36 cellular contexts compared by ENCODE assay signal in genomic region chr16:66236301-66236700, GRCh38.
"Had no signal": no experiment of that assay in that cellular context is flagged by ENCODE, and none has a peak within 500 bp of the region (broad histone marks: within the 10 kb centered on the region; RNA-seq: fewer than 3 reads in every experiment).

No MANE protein-coding gene starts in this region.

- H3K4me3 Mint-ChIP-seq: activated B cell treated with CpG ODN at 0.5 μM for 24 hours; activated CD4-positive, alpha-beta memory T cell treated with anti-CD3 and anti-CD28 coated beads for 36 hours; activated CD4-positive, alpha-beta T cell treated with anti-CD3 and anti-CD28 coated beads, Interleukin-2, amount 10 ng/mL, durations not matched to agents 24 days and 14 days; activated CD8-positive, alpha-beta memory T cell treated with anti-CD3 and anti-CD28 coated beads, Interleukin-2, amount 10 ng/mL, durations not matched to agents 7 days and 5 days; activated CD8-positive, alpha-beta T cell treated with anti-CD3 and anti-CD28 coated beads, Interleukin-2, amount 10 ng/mL, durations not matched to agents 7 days and 5 days; activated naive CD4-positive, alpha-beta T cell treated with anti-CD3 and anti-CD28 coated beads, Interleukin-2, amount 10 ng/mL, durations not matched to agents 7 days and 5 days; activated naive CD4-positive, alpha-beta T cell treated with anti-CD3 and anti-CD28 coated beads, Interleukin-2, amount 50 U/mL, for 24 hours; activated naive CD8-positive, alpha-beta T cell; activated naive CD8-positive, alpha-beta T cell treated with anti-CD3 and anti-CD28 coated beads, Interleukin-2, amount 10 ng/mL, durations not matched to agents 7 days and 5 days; activated naive CD8-positive, alpha-beta T cell treated with anti-CD3 and anti-CD28 coated beads, Interleukin-2, amount 50 U/mL, for 24 hours; activated T-cell treated with anti-CD3 and anti-CD28 coated beads, Interleukin-2, amount 50 U/mL, for 24 hours; brain; central memory CD8-positive, alpha-beta T cell; T-helper 1 cell treated with Interleukin-12 subunit alpha and Interleukin-12 subunit beta and Interleukin-4 antibody, amounts not matched to agents 30 μg/mL and 1 μg/mL, for 36 hours; T-helper 2 cell treated with Interferon-gamma antibody and Interleukin-4, amounts not matched to agents 5 μg/mL and 100 μg/mL, for 36 hours had no signal

- H3K27me3 ChIP-seq: ascending aorta had no signal

- H3K27ac Mint-ChIP-seq: activated B cell treated with CpG ODN at 0.5 μM for 24 hours; activated CD4-positive, alpha-beta memory T cell treated with anti-CD3 and anti-CD28 coated beads for 36 hours; activated CD4-positive, alpha-beta T cell treated with anti-CD3 and anti-CD28 coated beads, Interleukin-2, amount 10 ng/mL, durations not matched to agents 24 days and 14 days; activated CD8-positive, alpha-beta memory T cell treated with anti-CD3 and anti-CD28 coated beads, Interleukin-2, amount 10 ng/mL, durations not matched to agents 7 days and 5 days; activated CD8-positive, alpha-beta T cell treated with anti-CD3 and anti-CD28 coated beads, Interleukin-2, amount 10 ng/mL, durations not matched to agents 7 days and 5 days; activated naive CD4-positive, alpha-beta T cell treated with anti-CD3 and anti-CD28 coated beads, Interleukin-2, amount 10 ng/mL, durations not matched to agents 7 days and 5 days; activated naive CD4-positive, alpha-beta T cell treated with anti-CD3 and anti-CD28 coated beads, Interleukin-2, amount 50 U/mL, for 24 hours; activated naive CD8-positive, alpha-beta T cell; activated naive CD8-positive, alpha-beta T cell treated with anti-CD3 and anti-CD28 coated beads, Interleukin-2, amount 10 ng/mL, durations not matched to agents 7 days and 5 days; activated naive CD8-positive, alpha-beta T cell treated with anti-CD3 and anti-CD28 coated beads, Interleukin-2, amount 50 U/mL, for 24 hours; activated T-cell treated with anti-CD3 and anti-CD28 coated beads, Interleukin-2, amount 50 U/mL, for 24 hours; activated T-helper 2 cell treated with anti-CD3 and anti-CD28 coated beads, Interferon-gamma antibody, Interleukin-2, Interleukin-4, amounts not matched to agents 10 μg/mL and 5 μg/mL and 100 μg/mL, durations not matched to agents 14 hours and 24 hours and 36 hours; brain; T-helper 1 cell treated with Interleukin-12 subunit alpha and Interleukin-12 subunit beta and Interleukin-4 antibody, amounts not matched to agents 30 μg/mL and 1 μg/mL, for 36 hours; T-helper 2 cell treated with Interferon-gamma antibody and Interleukin-4, amounts not matched to agents 5 μg/mL and 100 μg/mL, for 36 hours had no signal

- H3K9me3 Mint-ChIP-seq: activated naive CD4-positive, alpha-beta T cell treated with anti-CD3 and anti-CD28 coated beads, Interleukin-2, amount 10 ng/mL, durations not matched to agents 7 days and 5 days; activated T-helper 2 cell treated with anti-CD3 and anti-CD28 coated beads, Interferon-gamma antibody, Interleukin-2, Interleukin-4, amounts not matched to agents 10 μg/mL and 5 μg/mL and 100 μg/mL, durations not matched to agents 14 hours and 24 hours and 36 hours; central memory CD8-positive, alpha-beta T cell; T-helper 1 cell treated with Interleukin-12 subunit alpha and Interleukin-12 subunit beta and Interleukin-4 antibody, amounts not matched to agents 30 μg/mL and 1 μg/mL, for 36 hours; T-helper 2 cell treated with Interferon-gamma antibody and Interleukin-4, amounts not matched to agents 5 μg/mL and 100 μg/mL, for 36 hours had no signal

- H3K36me3 Mint-ChIP-seq: activated CD4-positive, alpha-beta memory T cell treated with anti-CD3 and anti-CD28 coated beads for 36 hours; activated CD8-positive, alpha-beta memory T cell treated with anti-CD3 and anti-CD28 coated beads, Interleukin-2, amount 10 ng/mL, durations not matched to agents 7 days and 5 days; activated naive CD4-positive, alpha-beta T cell treated with anti-CD3 and anti-CD28 coated beads, Interleukin-2, amount 10 ng/mL, durations not matched to agents 7 days and 5 days; activated naive CD8-positive, alpha-beta T cell treated with anti-CD3 and anti-CD28 coated beads, Interleukin-2, amount 10 ng/mL, durations not matched to agents 7 days and 5 days; brain had no signal

- ATAC-seq: activated CD8-positive, alpha-beta memory T cell treated with anti-CD3 and anti-CD28 coated beads, Interleukin-2, amount 10 ng/mL, durations not matched to agents 7 days and 5 days; activated CD8-positive, alpha-beta T cell treated with anti-CD3 and anti-CD28 coated beads, Interleukin-2, amount 10 ng/mL, durations not matched to agents 7 days and 5 days; activated naive CD8-positive, alpha-beta T cell treated with anti-CD3 and anti-CD28 coated beads, Interleukin-2, amount 50 U/mL, for 24 hours had no signal

- H3K36me3 ChIP-seq: ascending aorta, cardiac muscle cell had no signal

- H3K27ac ChIP-seq: ascending aorta, cardiac muscle cell, VCaP had no signal

- H3K4me1 ChIP-seq: ascending aorta had no signal

- H3K4me1 Mint-ChIP-seq: activated B cell treated with CpG ODN at 0.5 μM for 24 hours; activated CD4-positive, alpha-beta T cell treated with anti-CD3 and anti-CD28 coated beads, Interleukin-2, amount 10 ng/mL, durations not matched to agents 24 days and 14 days; activated CD8-positive, alpha-beta memory T cell treated with anti-CD3 and anti-CD28 coated beads, Interleukin-2, amount 10 ng/mL, durations not matched to agents 7 days and 5 days; activated naive CD4-positive, alpha-beta T cell treated with anti-CD3 and anti-CD28 coated beads, Interleukin-2, amount 10 ng/mL, durations not matched to agents 7 days and 5 days; activated naive CD4-positive, alpha-beta T cell treated with anti-CD3 and anti-CD28 coated beads, Interleukin-2, amount 50 U/mL, for 24 hours; activated naive CD8-positive, alpha-beta T cell treated with anti-CD3 and anti-CD28 coated beads, Interleukin-2, amount 10 ng/mL, durations not matched to agents 7 days and 5 days; activated naive CD8-positive, alpha-beta T cell treated with anti-CD3 and anti-CD28 coated beads, Interleukin-2, amount 50 U/mL, for 24 hours; central memory CD8-positive, alpha-beta T cell had no signal

- H3K4me3 ChIP-seq: ascending aorta, cardiac muscle cell had no signal

- DNase-seq: activated B cell treated with CpG ODN at 0.5 μM for 24 hours; activated CD4-positive, alpha-beta memory T cell treated with anti-CD3 and anti-CD28 coated beads for 36 hours; activated CD4-positive, alpha-beta T cell treated with anti-CD3 and anti-CD28 coated beads for 4 hours; activated CD4-positive, alpha-beta T cell treated with anti-CD3 and anti-CD28 coated beads, Interleukin-2, amount 10 ng/mL, durations not matched to agents 24 days and 14 days; activated CD4-positive, alpha-beta T cell treated with anti-CD3 and anti-CD28 coated beads, Interleukin-2, amount 50 U/mL, for 1 hour; activated CD4-positive, alpha-beta T cell treated with anti-CD3 and anti-CD28 coated beads, Interleukin-2, amount 50 U/mL, for 4 hours; activated CD4-positive, CD25-positive, alpha-beta regulatory T cell treated with anti-CD3 and anti-CD28 coated beads, Interleukin-2, amount 50 U/mL, for 72 hours; activated CD8-positive, alpha-beta memory T cell treated with anti-CD3 and anti-CD28 coated beads for 24 hours; activated CD8-positive, alpha-beta memory T cell treated with anti-CD3 and anti-CD28 coated beads, Interleukin-2, amount 10 ng/mL, durations not matched to agents 7 days and 5 days; activated CD8-positive, alpha-beta memory T cell treated with anti-CD3 and anti-CD28 coated beads, Interleukin-2, amount 50 U/mL, for 48 hours; activated CD8-positive, alpha-beta T cell treated with anti-CD3 and anti-CD28 coated beads, Interleukin-2, amount 10 ng/mL, durations not matched to agents 7 days and 5 days; activated effector memory CD4-positive, alpha-beta T cell treated with Interleukin-2 at 50 U/mL for 16 hours; activated gamma-delta T cell; activated naive CD4-positive, alpha-beta T cell treated with anti-CD3 and anti-CD28 coated beads, Interleukin-2, amount 10 ng/mL, durations not matched to agents 7 days and 5 days; activated naive CD4-positive, alpha-beta T cell treated with Interleukin-2 at 50 U/mL for 16 hours; activated naive CD8-positive, alpha-beta T cell treated with anti-CD3 and anti-CD28 coated beads, Interleukin-2, amount 10 ng/mL, durations not matched to agents 7 days and 5 days; activated naive CD8-positive, alpha-beta T cell treated with anti-CD3 and anti-CD28 coated beads, Interleukin-2, amount 50 U/mL, for 24 hours; activated T-cell treated with anti-CD3 and anti-CD28 coated beads, Interleukin-2, amount 50 U/mL, for 24 hours; activated T-cell treated with anti-CD3 and anti-CD28 coated beads, Interleukin-2, amount 50 U/mL, for 48 hours; amygdala; anterior cingulate cortex; caudate nucleus; cerebellar nuclear complex; T-helper 1 cell; T-helper 2 cell; T-helper 9 cell had no signal

- H3K9me3 ChIP-seq: ascending aorta had no signal

- H3K27me3 Mint-ChIP-seq: activated CD4-positive, alpha-beta T cell treated with anti-CD3 and anti-CD28 coated beads, Interleukin-2, amount 10 ng/mL, durations not matched to agents 24 days and 14 days; activated CD8-positive, alpha-beta memory T cell treated with anti-CD3 and anti-CD28 coated beads, Interleukin-2, amount 10 ng/mL, durations not matched to agents 7 days and 5 days; activated naive CD4-positive, alpha-beta T cell treated with anti-CD3 and anti-CD28 coated beads, Interleukin-2, amount 10 ng/mL, durations not matched to agents 7 days and 5 days; activated naive CD8-positive, alpha-beta T cell treated with anti-CD3 and anti-CD28 coated beads, Interleukin-2, amount 10 ng/mL, durations not matched to agents 7 days and 5 days had no signal
